10 cellular contexts compared by ENCODE assay signal in genomic region chr16:89373355-89374110, GRCh38.
DNase-seq lines count a peak whose midpoint lies in the region; ATAC-seq and TF ChIP-seq lines count a peak whose summit lies in the region.
"Had no signal": no experiment of that assay in that cellular context is flagged by ENCODE, and none has a peak within 500 bp of the region (broad histone marks: within the 10 kb centered on the region; RNA-seq: fewer than 3 reads in every experiment).

No MANE protein-coding gene starts in this region.

- ATAC-seq in thoracic aorta (ENCODE audit: insufficient number of reproducible peaks, low FRiP score, low read depth) (peak; percentile 70), HG02885 (IDR thresholded peaks at IDR 0.05; ENCODE audit: poor library complexity, unreplicated experiment) (no peak)

- TF ChIP-seq CTCF in fibroblast of villous mesenchyme (IDR thresholded peaks at IDR 0.05; ENCODE audit: insufficient read depth, low read depth, low read length) (peak; percentile 6), thoracic aorta (IDR thresholded peaks at IDR 0.05) (no peak)

- DNase-seq in activated T-cell treated with anti-CD3 and anti-CD28 coated beads, Interleukin-2, amount 50 U/mL, for 24 hours = no peak
- DNase-seq in activated T-cell treated with anti-CD3 and anti-CD28 coated beads, Interleukin-2, amount 50 U/mL, for 1 hour = no peak
- DNase-seq in fibroblast of villous mesenchyme (ENCODE audit: low read depth) = peak; percentile 96
- peak; percentile 17 for DNase-seq in midbrain (lab: John Stamatoyannopoulos, UW)
- DNase-seq in thoracic aorta (ENCODE audit: low spot score) = no peak
- DNase-seq in activated CD4-positive, alpha-beta memory T cell treated with anti-CD3 and anti-CD28 coated beads, Interleukin-2, amount 10 ng/mL, durations not matched to agents 7 days and 5 days = no peak
- DNase-seq in G401 (ENCODE audit: low spot score) = no peak

- H3K4me1 ChIP-seq in thoracic aorta (ENCODE audit: control insufficient read depth in 1 of 2, low read depth in 2 of 2) = peaks cover 14 to 34% of the 10 kb centered on the region in 2 donors

- H3K9me3 ChIP-seq in thoracic aorta = no peaks in the 10 kb centered on the region

- CTCF ChIA-PET in activated CD4-positive, alpha-beta memory T cell treated with anti-CD3 and anti-CD28 coated beads, Interleukin-2, amount 10 ng/mL, durations not matched to agents 7 days and 5 days (lab: Charles Lee) = interaction anchor here (1.1 kb wide), 1 partner anchor 14 kb away, joined by 3 read pairs; no protein-coding TSS in a partner anchor

- H3K27me3 Mint-ChIP-seq in activated T-cell treated with anti-CD3 and anti-CD28 coated beads, Interleukin-2, amount 50 U/mL, for 24 hours = no peaks in the 10 kb centered on the region
- H3K27me3 Mint-ChIP-seq in activated CD4-positive, alpha-beta memory T cell treated with anti-CD3 and anti-CD28 coated beads, Interleukin-2, amount 10 ng/mL, durations not matched to agents 7 days and 5 days = no peaks in the 10 kb centered on the region

- H3K4me1 Mint-ChIP-seq in activated T-cell treated with anti-CD3 and anti-CD28 coated beads, Interleukin-2, amount 50 U/mL, for 24 hours (ENCODE audit: low read depth) = peaks cover 93% of the 10 kb centered on the region
- peaks cover 51% of the 10 kb centered on the region for H3K4me1 Mint-ChIP-seq in activated CD4-positive, alpha-beta memory T cell treated with anti-CD3 and anti-CD28 coated beads, Interleukin-2, amount 10 ng/mL, durations not matched to agents 7 days and 5 days

- no peak overlapping the region for H3K4me3 Mint-ChIP-seq in activated T-cell treated with anti-CD3 and anti-CD28 coated beads, Interleukin-2, amount 50 U/mL, for 24 hours
- H3K4me3 Mint-ChIP-seq in activated CD4-positive, alpha-beta memory T cell treated with anti-CD3 and anti-CD28 coated beads, Interleukin-2, amount 10 ng/mL, durations not matched to agents 7 days and 5 days = no peak overlapping the region
- H3K4me3 Mint-ChIP-seq: neural progenitor cell had no signal

- in situ Hi-C loops in G401 (cut with HindIII; ENCODE audit: low sequenced_read_pairs) = no loop called here

- no peaks in the 10 kb centered on the region for H3K27me3 ChIP-seq in thoracic aorta (replicated peaks; ENCODE audit: insufficient read depth)
- H3K27me3 ChIP-seq: neural progenitor cell had no signal

- peaks cover 74% of the 10 kb centered on the region for H3K36me3 Mint-ChIP-seq in activated T-cell treated with anti-CD3 and anti-CD28 coated beads, Interleukin-2, amount 50 U/mL, for 24 hours (ENCODE audit: low read depth)
- peaks cover 41% of the 10 kb centered on the region for H3K36me3 Mint-ChIP-seq in activated CD4-positive, alpha-beta memory T cell treated with anti-CD3 and anti-CD28 coated beads, Interleukin-2, amount 10 ng/mL, durations not matched to agents 7 days and 5 days (ENCODE audit: low read depth)

- no peaks in the 10 kb centered on the region for H3K9me3 Mint-ChIP-seq in activated T-cell treated with anti-CD3 and anti-CD28 coated beads, Interleukin-2, amount 50 U/mL, for 24 hours
- H3K9me3 Mint-ChIP-seq in activated CD4-positive, alpha-beta memory T cell treated with anti-CD3 and anti-CD28 coated beads, Interleukin-2, amount 10 ng/mL, durations not matched to agents 7 days and 5 days = peaks cover 2% of the 10 kb centered on the region

- POLR2A ChIA-PET in activated CD4-positive, alpha-beta memory T cell treated with anti-CD3 and anti-CD28 coated beads, Interleukin-2, amount 10 ng/mL, durations not matched to agents 7 days and 5 days (lab: Charles Lee) = no interaction called here

- peak overlapping the region; percentile 66 for H3K27ac Mint-ChIP-seq in activated T-cell treated with anti-CD3 and anti-CD28 coated beads, Interleukin-2, amount 50 U/mL, for 24 hours
- H3K27ac Mint-ChIP-seq in activated CD4-positive, alpha-beta memory T cell treated with anti-CD3 and anti-CD28 coated beads, Interleukin-2, amount 10 ng/mL, durations not matched to agents 7 days and 5 days = no peak overlapping the region

- peak overlapping the region in 1 of 2 donors; percentile 20 for H3K27ac ChIP-seq in thoracic aorta

- no peak overlapping the region for H3K4me3 ChIP-seq in fibroblast of villous mesenchyme (ENCODE audit: low read depth, low read length)
- no peak overlapping the region for H3K4me3 ChIP-seq in thoracic aorta
- H3K4me3 ChIP-seq: neural progenitor cell had no signal

- no peaks in the 10 kb centered on the region for H3K36me3 ChIP-seq in thoracic aorta
- H3K36me3 ChIP-seq: neural progenitor cell, WERI-Rb-1 had no signal

Comparison
In these comparisons a context has a peak if more than half of its experiments do, and no peak if none do; other contexts are left out.
1. DNase-seq: peak in fibroblast of villous mesenchyme (single experiment) and midbrain (single experiment); none in activated T-cell treated with anti-CD3 and anti-CD28 coated beads, Interleukin-2, amount 50 U/mL, for 24 hours (single experiment), activated T-cell treated with anti-CD3 and anti-CD28 coated beads, Interleukin-2, amount 50 U/mL, for 1 hour (single experiment), thoracic aorta (single experiment), activated CD4-positive, alpha-beta memory T cell treated with anti-CD3 and anti-CD28 coated beads, Interleukin-2, amount 10 ng/mL, durations not matched to agents 7 days and 5 days (single experiment) and G401 (single experiment).